23 cellular contexts compared by ENCODE assay signal in the genomic region with DNA sequence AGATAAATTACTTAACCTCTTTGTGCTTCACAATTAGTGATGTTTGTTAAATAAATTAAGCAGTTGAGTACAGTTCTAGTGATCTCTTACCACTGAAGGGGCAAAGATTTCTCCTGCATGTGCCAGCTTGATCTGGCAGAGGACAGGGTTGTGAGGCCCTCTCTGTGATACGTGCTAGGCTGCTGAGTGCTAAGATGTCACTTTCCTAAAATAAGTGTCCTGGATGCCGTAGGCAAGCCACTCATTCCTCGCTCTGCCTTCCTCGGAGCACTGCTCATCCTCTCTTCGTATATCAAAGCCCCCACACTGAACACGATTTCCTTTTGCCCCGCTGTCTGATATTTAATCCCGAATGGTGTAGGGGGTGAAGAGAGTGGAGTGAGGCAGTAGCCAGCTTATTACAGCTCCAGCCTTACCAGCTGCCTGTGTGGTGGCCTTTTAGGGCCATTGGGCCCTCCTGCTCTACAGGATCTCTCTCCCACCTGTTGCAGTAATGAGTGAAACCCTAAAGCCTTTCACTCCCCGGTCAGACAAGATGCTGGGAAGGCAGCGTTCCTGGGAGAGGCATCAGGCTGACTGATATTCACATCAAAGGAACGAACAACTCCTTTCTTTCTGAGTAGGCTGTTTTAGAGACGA. TPM values are rescaled to one million over a fixed set of nuclear protein-coding genes. Genes with fewer than 3 reads are reported as not detected.
DNase-seq lines count a peak whose midpoint lies in the region; ATAC-seq and TF ChIP-seq lines count a peak whose summit lies in the region.
"Had no signal": no experiment of that assay in that cellular context is flagged by ENCODE, and none has a peak within 500 bp of the region (broad histone marks: within the 10 kb centered on the region; RNA-seq: fewer than 3 reads in every experiment).

No MANE protein-coding gene starts in this region.

- BruUV-seq in mammary epithelial cell (replicated peaks; lab: Mats Ljungman, UMichigan) (no TSS peak), MCF 10A (replicated peaks; lab: Mats Ljungman, UMichigan) (no TSS peak)

- no peak overlapping the region for H3K9ac ChIP-seq in mammary epithelial cell (ENCODE audit: insufficient read depth, low read length)

- H2AFZ ChIP-seq in mammary epithelial cell (ENCODE audit: low read depth, low read length) = peak overlapping the region; percentile 50
- H2AFZ ChIP-seq: hepatocyte had no signal

- H3K4me2 ChIP-seq in mammary epithelial cell (ENCODE audit: insufficient read depth, low read depth, low read length) = peak overlapping the region; percentile 25
- H3K4me2 ChIP-seq: hepatocyte had no signal

- dilution Hi-C loops in mammary epithelial cell (cut with HindIII; ENCODE audit: low sequenced_read_pairs) = no loop called here

- H3K27me3 Mint-ChIP-seq in MCF 10A (ENCODE audit: insufficient read depth, unreplicated experiment) = no peaks in the 10 kb centered on the region
- no peaks in the 10 kb centered on the region for H3K27me3 Mint-ChIP-seq in osteocyte (ENCODE audit: unreplicated experiment)
- no peaks in the 10 kb centered on the region for H3K27me3 Mint-ChIP-seq in activated CD8-positive, alpha-beta T cell treated with anti-CD3 and anti-CD28 coated beads for 36 hours
- H3K27me3 Mint-ChIP-seq: stimulated activated naive CD8-positive, alpha-beta T cell treated with anti-CD3 and anti-CD28 coated beads, Interleukin-15, Interleukin-2, amounts not matched to agents 100 ng/mL and 50 ng/mL, for 24 hours had no signal

- 54% methylated on average over 12 of the region's 12 CpGs for WGBS in mammary epithelial cell (ENCODE audit: low coverage, missing lambda C conversion rate)
- 32 to 45% methylated on average over 12 of the region's 12 CpGs for WGBS in heart right ventricle, 2 donors

- no peaks in the 10 kb centered on the region for H3K9me3 Mint-ChIP-seq in MCF 10A (ENCODE audit: unreplicated experiment)
- no peaks in the 10 kb centered on the region for H3K9me3 Mint-ChIP-seq in osteocyte (ENCODE audit: unreplicated experiment)
- H3K9me3 Mint-ChIP-seq in activated CD8-positive, alpha-beta T cell treated with anti-CD3 and anti-CD28 coated beads for 36 hours = peaks cover 2% of the 10 kb centered on the region
- H3K9me3 Mint-ChIP-seq: endodermal cell; stimulated activated naive CD8-positive, alpha-beta T cell treated with anti-CD3 and anti-CD28 coated beads, Interleukin-15, Interleukin-2, amounts not matched to agents 100 ng/mL and 50 ng/mL, for 24 hours had no signal

- DNase-seq in mammary epithelial cell = no peak
- no peak for DNase-seq in MCF 10A (ENCODE audit: unreplicated experiment)
- DNase-seq in heart right ventricle = peak in 1 of 2 donors; percentile 69
- no peak for DNase-seq in osteocyte (ENCODE audit: extremely low spot score, unreplicated experiment)
- DNase-seq in activated CD8-positive, alpha-beta T cell treated with anti-CD3 and anti-CD28 coated beads for 36 hours = no peak
- DNase-seq in SW 1271 (lab: John Stamatoyannopoulos, UW) = no peak
- DNase-seq: activated naive CD4-positive, alpha-beta T cell treated with anti-CD3 and anti-CD28 coated beads, Interleukin-2, amount 50 U/mL, for 16 hours; activated T-cell treated with anti-CD3 and anti-CD28 coated beads, Interleukin-2, amount 50 U/mL, for 72 hours; endodermal cell; lower lobe of right lung; naive thymus-derived CD4-positive, alpha-beta T cell; NCI-H1417; NCI-H2171 treated with DMSO at 0.1 percent for 48 hours; NCI-H526; small intestine; stimulated activated CD4-positive, alpha-beta T cell treated with anti-CD3 and anti-CD28 coated beads, Interleukin-4, amount 100 ng/mL, for 1 hour; transverse colon had no signal

- no peak overlapping the region for H3K4me3 Mint-ChIP-seq in MCF 10A (ENCODE audit: unreplicated experiment)
- H3K4me3 Mint-ChIP-seq in osteocyte (ENCODE audit: unreplicated experiment) = no peak overlapping the region
- H3K4me3 Mint-ChIP-seq in activated CD8-positive, alpha-beta T cell treated with anti-CD3 and anti-CD28 coated beads for 36 hours = no peak overlapping the region
- H3K4me3 Mint-ChIP-seq: activated T-cell treated with anti-CD3 and anti-CD28 coated beads, Interleukin-2, amount 50 U/mL, for 72 hours; endodermal cell; naive thymus-derived CD4-positive, alpha-beta T cell; stimulated activated naive CD8-positive, alpha-beta T cell treated with anti-CD3 and anti-CD28 coated beads, Interleukin-15, Interleukin-2, amounts not matched to agents 100 ng/mL and 50 ng/mL, for 24 hours had no signal

- no peaks in the 10 kb centered on the region for H3K9me3 ChIP-seq in mammary epithelial cell (replicated peaks; ENCODE audit: insufficient read depth, low read length)
- H3K9me3 ChIP-seq in heart right ventricle = no peaks in the 10 kb centered on the region
- H3K9me3 ChIP-seq: lower lobe of right lung, transverse colon had no signal

- in situ Hi-C loops in mammary epithelial cell (cut with MboI; ENCODE audit: low sequenced_read_pairs in 2 of 2) = no loop called here

- H3K4me3 ChIP-seq in mammary epithelial cell (replicated peaks in 1 of 3; ENCODE audit: insufficient read depth in 1 of 3, low read depth in 2 of 3, low read length in 3 of 3) = no peak overlapping the region
- H3K4me3 ChIP-seq in heart right ventricle = peak overlapping the region in 1 of 10 donors; percentile 28
- H3K4me3 ChIP-seq: hepatocyte, lower lobe of right lung, transverse colon had no signal

- no peaks in the 10 kb centered on the region for H4K20me1 ChIP-seq in mammary epithelial cell (ENCODE audit: insufficient read depth, low read length)

- POLR2A ChIA-PET in MCF 10A (lab: Yijun Ruan, JAX) = no interaction called here
- POLR2A ChIA-PET in activated CD8-positive, alpha-beta T cell treated with anti-CD3 and anti-CD28 coated beads for 36 hours (lab: Charles Lee) = no interaction called here

- no peaks in the 10 kb centered on the region for H3K36me3 Mint-ChIP-seq in MCF 10A (ENCODE audit: insufficient read depth, unreplicated experiment)
- H3K36me3 Mint-ChIP-seq in osteocyte (ENCODE audit: unreplicated experiment) = no peaks in the 10 kb centered on the region
- H3K36me3 Mint-ChIP-seq in activated CD8-positive, alpha-beta T cell treated with anti-CD3 and anti-CD28 coated beads for 36 hours (ENCODE audit: low read depth) = no peaks in the 10 kb centered on the region
- H3K36me3 Mint-ChIP-seq: naive thymus-derived CD4-positive, alpha-beta T cell had no signal

- no peak overlapping the region for H3K27ac Mint-ChIP-seq in MCF 10A (ENCODE audit: low read depth, unreplicated experiment)
- H3K27ac Mint-ChIP-seq in osteocyte (ENCODE audit: unreplicated experiment) = peak overlapping the region; percentile 79
- H3K27ac Mint-ChIP-seq in activated CD8-positive, alpha-beta T cell treated with anti-CD3 and anti-CD28 coated beads for 36 hours = no peak overlapping the region
- H3K27ac Mint-ChIP-seq: activated T-cell treated with anti-CD3 and anti-CD28 coated beads, Interleukin-2, amount 50 U/mL, for 72 hours; endodermal cell; naive thymus-derived CD4-positive, alpha-beta T cell; stimulated activated naive CD8-positive, alpha-beta T cell treated with anti-CD3 and anti-CD28 coated beads, Interleukin-15, Interleukin-2, amounts not matched to agents 100 ng/mL and 50 ng/mL, for 24 hours had no signal

- peaks cover 86% of the 10 kb centered on the region for H3K79me2 ChIP-seq in mammary epithelial cell (ENCODE audit: insufficient read depth, low read length)

- H3K4me1 Mint-ChIP-seq in MCF 10A (ENCODE audit: insufficient read depth, unreplicated experiment) (peaks cover 35% of the 10 kb centered on the region), osteocyte (ENCODE audit: unreplicated experiment) (peaks cover 38% of the 10 kb centered on the region)
- no peaks in the 10 kb centered on the region for H3K4me1 Mint-ChIP-seq in activated CD8-positive, alpha-beta T cell treated with anti-CD3 and anti-CD28 coated beads for 36 hours (ENCODE audit: low read depth)
- H3K4me1 Mint-ChIP-seq: naive thymus-derived CD4-positive, alpha-beta T cell had no signal

- H3K4me1 ChIP-seq in mammary epithelial cell (ENCODE audit: insufficient read depth, low read length) (peaks cover 17% of the 10 kb centered on the region), heart right ventricle (peaks cover 12 to 100% (median 81%) of the 10 kb centered on the region in 9 donors)

- CTCF ChIA-PET in mammary epithelial cell (lab: Charles Lee; ENCODE audit: low non-redundant PET) (no interaction called here), MCF 10A (lab: Yijun Ruan, JAX) (interaction anchor here (0.6 kb wide), 1 partner anchor 10 kb away, joined by 3 read pairs; no protein-coding TSS in a partner anchor)
- CTCF ChIA-PET in activated CD8-positive, alpha-beta T cell treated with anti-CD3 and anti-CD28 coated beads for 36 hours (lab: Charles Lee) = no interaction called here

- ATAC-seq in heart right ventricle = peak; percentile 56 to 91 (median 86)
- no peak for ATAC-seq in GM21423 (IDR thresholded peaks at IDR 0.05; ENCODE audit: unreplicated experiment)
- ATAC-seq in activated CD8-positive, alpha-beta T cell treated with anti-CD3 and anti-CD28 coated beads for 36 hours = no peak
- no peak for ATAC-seq in GM18873 (IDR thresholded peaks at IDR 0.05; ENCODE audit: low FRiP score, unreplicated experiment)
- ATAC-seq: activated T-cell treated with anti-CD3 and anti-CD28 coated beads, Interleukin-2, amount 50 U/mL, for 72 hours; HepG2; lower lobe of right lung; naive thymus-derived CD4-positive, alpha-beta T cell had no signal

- intact Hi-C loops in mammary epithelial cell (cut with micrococcal nuclease) = no loop called here
- intact Hi-C loops in MCF 10A (cut with micrococcal nuclease) = no loop called here
- intact Hi-C loops in heart right ventricle (cut with DNase I) = loop anchor here in 3 of 10 donors (5.0 kb wide), 1 partner anchor 40 kb away; the partner anchor contains the start of gene PTPRM (in 3 of the 3)
- intact Hi-C loops in activated CD8-positive, alpha-beta T cell treated with anti-CD3 and anti-CD28 coated beads for 36 hours (cut with micrococcal nuclease) = no loop called here

- H3K27ac ChIP-seq in mammary epithelial cell (ENCODE audit: insufficient read depth, low read depth, low read length) = no peak overlapping the region
- H3K27ac ChIP-seq in heart right ventricle = peak overlapping the region; percentile 70 to 92 (median 86)
- H3K27ac ChIP-seq: 22Rv1, hepatocyte, lower lobe of right lung had no signal

- H3K27me3 ChIP-seq in mammary epithelial cell (ENCODE audit: insufficient read depth, low read length) (no peaks in the 10 kb centered on the region), heart right ventricle (no peaks in the 10 kb centered on the region)
- H3K27me3 ChIP-seq: hepatocyte, transverse colon had no signal

- TF ChIP-seq CTCF in mammary epithelial cell (conservative IDR thresholded peaks at IDR 0.05 in 1 of 2, IDR thresholded peaks at IDR 0.05 in 1 of 2; ENCODE audit: extremely low read depth in 1 of 2, insufficient read depth in 1 of 2, low read depth in 1 of 2, low read length in 2 of 2) (no peak), MCF 10A (IDR thresholded peaks at IDR 0.05; ENCODE audit: unreplicated experiment) (no peak), heart right ventricle (IDR thresholded peaks at IDR 0.05) (no peak), osteocyte (IDR thresholded peaks at IDR 0.05) (no peak)
- TF ChIP-seq CTCF in activated CD8-positive, alpha-beta T cell treated with anti-CD3 and anti-CD28 coated beads for 36 hours (IDR thresholded peaks at IDR 0.05) = no peak

- no peaks in the 10 kb centered on the region for H3K36me3 ChIP-seq in mammary epithelial cell (ENCODE audit: insufficient read depth, low read length)
- no peaks in the 10 kb centered on the region for H3K36me3 ChIP-seq in heart right ventricle
- H3K36me3 ChIP-seq: lower lobe of right lung, transverse colon had no signal

RNA-seq across cellular contexts. Expression of gene PTPRM, which starts 40.5 kb away (rescaled TPM):
- total RNA-seq in mammary epithelial cell = 10 to 100 TPM; 34.1 to 65.8 TPM
- polyA plus RNA-seq in mammary epithelial cell = 43.3 TPM
- 23.8 TPM for polyA minus RNA-seq in mammary epithelial cell
- total RNA-seq in MCF 10A (2022) = 82.8 and 107 TPM in 2 replicates
- 100 to 1,000 TPM; 104 to 170 (median 145) TPM for total RNA-seq in heart right ventricle
- polyA plus RNA-seq in heart right ventricle = 100 to 1,000 TPM in 1 of 2 donors, 10 to 100 TPM in 1; 81.7 to 118 TPM
- 105 and 117 TPM in 2 replicates for total RNA-seq in osteocyte
- 1 to 10 TPM; 2.1 to 3.0 TPM for total RNA-seq in activated CD8-positive, alpha-beta T cell treated with anti-CD3 and anti-CD28 coated beads for 36 hours

Comparison
In these comparisons a context has a peak if more than half of its experiments do, and no peak if none do; other contexts are left out.
1. ATAC-seq: peak in heart right ventricle (8 of 8); none in GM21423 (single experiment), activated CD8-positive, alpha-beta T cell treated with anti-CD3 and anti-CD28 coated beads for 36 hours (single experiment) and GM18873 (single experiment).
2. RNA of gene PTPRM, which starts 40.5 kb away (total RNA-seq): 104 to 170 TPM in heart right ventricle, 105 to 117 TPM in osteocyte, 82.8 to 107 TPM in MCF 10A and 34.1 to 65.8 TPM in mammary epithelial cell; 2.1 to 3.0 TPM in activated CD8-positive, alpha-beta T cell treated with anti-CD3 and anti-CD28 coated beads for 36 hours; every median in the first group is over 4 times any median in the second.